8 cellular contexts compared by ENCODE assay signal in genomic region chr13:101514695-101515275, GRCh38.
A peak's percentile ranks its signal among the peaks of the same experiment; 100 is the strongest.
DNase-seq lines count a peak whose midpoint lies in the region; ATAC-seq and TF ChIP-seq lines count a peak whose summit lies in the region.

No MANE protein-coding gene starts in this region.

- no peaks in the 10 kb centered on the region for H3K36me3 Mint-ChIP-seq in MCF 10A (ENCODE audit: insufficient read depth, unreplicated experiment)

- H3K4me1 Mint-ChIP-seq in MCF 10A (ENCODE audit: insufficient read depth, unreplicated experiment) = peaks cover 16% of the 10 kb centered on the region

- no peaks in the 10 kb centered on the region for H3K27me3 Mint-ChIP-seq in MCF 10A (ENCODE audit: insufficient read depth, unreplicated experiment)

- no peaks in the 10 kb centered on the region for H3K9me3 Mint-ChIP-seq in MCF 10A (ENCODE audit: unreplicated experiment)

- ATAC-seq in HG03378 (IDR thresholded peaks at IDR 0.05; ENCODE audit: unreplicated experiment) = peak; percentile 77
- no peak for ATAC-seq in GM18517 (IDR thresholded peaks at IDR 0.05; ENCODE audit: unreplicated experiment)

- in situ Hi-C loops in ACHN (cut with HindIII; ENCODE audit: low pct_ligation_motif_present, low pct_unique_long_range_greater_than_20kb, low sequenced_read_pairs) = no loop called here

- H3K27ac Mint-ChIP-seq in MCF 10A (ENCODE audit: low read depth, unreplicated experiment) = peak overlapping the region; percentile 12

- BruUV-seq in MCF 10A (replicated peaks; lab: Mats Ljungman, UMichigan) = no TSS peak

- intact Hi-C loops in MCF 10A (cut with micrococcal nuclease) = loop anchor here (1.0 to 2.0 kb wide), 2 partner anchors 243 to 370 kb away; no protein-coding TSS in a partner anchor

- DNase-seq in ACHN = peak; percentile 66
- no peak for DNase-seq in GM10266 (ENCODE audit: extremely low spot score)
- peak; percentile 13 for DNase-seq in NCI-H524 treated with DMSO at 0.1 percent for 48 hours (lab: John Stamatoyannopoulos, UW)
- peak; percentile 78 for DNase-seq in MCF 10A (ENCODE audit: unreplicated experiment)
- peak; percentile 76 for DNase-seq in left kidney (ENCODE audit: low read depth, low spot score)
- no peak for DNase-seq in iPS-NIHi7 (ENCODE audit: extremely low spot score)

- POLR2A ChIA-PET in MCF 10A (lab: Yijun Ruan, JAX) = interaction anchor here (0.7 to 0.9 kb wide), 3 partner anchors 10 to 370 kb away, joined by 3 to 6 read pairs (median 3); no protein-coding TSS in a partner anchor

- no peak overlapping the region for H3K4me3 Mint-ChIP-seq in MCF 10A (ENCODE audit: unreplicated experiment)

- CTCF ChIA-PET in MCF 10A (lab: Yijun Ruan, JAX) = interaction anchor here (0.6 to 4.6 kb wide), 18 partner anchors 8 to 371 kb away, joined by 3 to 56 read pairs (median 4); no protein-coding TSS in a partner anchor

- peak; percentile 52 for TF ChIP-seq CTCF in GM10266 (IDR thresholded peaks at IDR 0.05; ENCODE audit: control insufficient read depth, insufficient read depth, low read depth, missing control alignments)
- TF ChIP-seq CTCF in MCF 10A (IDR thresholded peaks at IDR 0.05; ENCODE audit: unreplicated experiment) = peak; percentile 58

Comparison
In these comparisons a context has a peak if more than half of its experiments do, and no peak if none do; other contexts are left out.
1. DNase-seq: peak in ACHN (single experiment), NCI-H524 treated with DMSO at 0.1 percent for 48 hours (single experiment), MCF 10A (single experiment) and left kidney (single experiment); none in GM10266 (single experiment) and iPS-NIHi7 (single experiment).